In genomic region chr6:108294787-108295625, GRCh38 we compare ENCODE assay signal across 8 cellular contexts. TPM values are rescaled to one million over a fixed set of nuclear protein-coding genes. Genes with fewer than 3 reads are reported as not detected.
DNase-seq lines count a peak whose midpoint lies in the region; ATAC-seq and TF ChIP-seq lines count a peak whose summit lies in the region.

Gene AFG1L, plus strand, starts transcription at chr6:108295054. Its CDS starts 26 bp downstream, at chr6:108295080.

- ATAC-seq in HG03432 (IDR thresholded peaks at IDR 0.05; ENCODE audit: unreplicated experiment) (peak; percentile 89), left lung (peak; percentile 99)

- peak; percentile 69 for TF ChIP-seq POLR2A in GM19193 (IDR thresholded peaks at IDR 0.05; ENCODE audit: extremely low read depth, insufficient read depth, insufficient read length)

- POLR2A ChIA-PET in BJ (lab: Charles Lee): interaction anchor here (0.6 kb wide), 2 partner anchors 34 to 184 kb away, joined by 3 read pairs; partner anchors contain the start of gene SNX3

- intact Hi-C loops in left lung (cut with DNase I): no loop called here

- DNase-seq in BJ (ENCODE audit: low read depth) (peak; percentile 39), NCI-H526 treated with DMSO at 0.1 percent for 48 hours (lab: John Stamatoyannopoulos, UW) (peak; percentile 85), dedifferentiated amniotic fluid mesenchymal stem cell (ENCODE audit: extremely low spot score) (peak; percentile 84), left lung (peak; percentile 97 to 98)
- peak; percentile 84 for DNase-seq in activated CD4-positive, alpha-beta T cell treated with anti-CD3 and anti-CD28 coated beads, Interleukin-2, amount 50 U/mL, for 1 hour
- DNase-seq in stimulated activated CD4-positive, alpha-beta T cell treated with anti-CD3 and anti-CD28 coated beads, Interleukin-2, amount 100 ng/mL, for 4 hours (ENCODE audit: low read depth): peak; percentile 76

- CTCF ChIA-PET in BJ (lab: Yijun Ruan, JAX): interaction anchor here (1.0 kb wide), 1 partner anchor 247 kb away, joined by 3 read pairs; no protein-coding TSS in a partner anchor

- H3K36me3 ChIP-seq in BJ (ENCODE audit: control insufficient read depth, insufficient read depth, low read length) (no peaks in the 10 kb centered on the region), left lung (no peaks in the 10 kb centered on the region)

- no peaks in the 10 kb centered on the region for H3K27me3 ChIP-seq in BJ (ENCODE audit: control insufficient read depth, insufficient read depth, low read length)
- no peaks in the 10 kb centered on the region for H3K27me3 ChIP-seq in left lung

- H3K4me3 ChIP-seq in BJ (ENCODE audit: low read depth, low read length) (peak within 1 kb of the TSS; percentile 60), left lung (peak within 1 kb of the TSS; percentile 86 to 88)

- no peak for TF ChIP-seq CTCF in BJ (IDR thresholded peaks at IDR 0.05; ENCODE audit: insufficient read depth, low read depth, low read length)
- TF ChIP-seq CTCF in left lung (IDR thresholded peaks at IDR 0.05): no peak

- H3K4me1 ChIP-seq in left lung: peaks cover 5 to 15% of the 10 kb centered on the region in 2 donors

- H3K27ac ChIP-seq in left lung: peak within 1 kb of the TSS; percentile 96 to 99

- no peaks in the 10 kb centered on the region for H3K9me3 ChIP-seq in left lung

RNA-seq across cellular contexts. Expression of gene AFG1L, which starts in this region (rescaled TPM):
- 1.7 and 2.6 TPM in 2 replicates for polyA plus RNA-seq in BJ (2011; rRNA removed)
- 2.7 and 5.1 TPM in 2 replicates for polyA minus RNA-seq in BJ (2011; rRNA and poly(A)+ RNA removed)
- total RNA-seq in left lung: 10 to 100 TPM in 1 of 2 donors, 1 to 10 TPM in 1; 9.3 to 10.2 TPM

Comparison
In these comparisons a context has a peak if more than half of its experiments do, and no peak if none do; other contexts are left out.
1. Peak in every context shown above with its lines: DNase-seq, ATAC-seq, H3K4me3 ChIP-seq and H3K27ac ChIP-seq.
2. DNase-seq: peak in every context shown above with its lines; median percentile 98 in left lung; 85 in NCI-H526 treated with DMSO at 0.1 percent for 48 hours; 84 in activated CD4-positive, alpha-beta T cell treated with anti-CD3 and anti-CD28 coated beads, Interleukin-2, amount 50 U/mL, for 1 hour; 84 in dedifferentiated amniotic fluid mesenchymal stem cell; 76 in stimulated activated CD4-positive, alpha-beta T cell treated with anti-CD3 and anti-CD28 coated beads, Interleukin-2, amount 100 ng/mL, for 4 hours; 39 in BJ.